Comparison of ENCODE assay signal across 8 cellular contexts in genomic region chr6:85675030-85675819, GRCh38. TPM values are rescaled to one million over a fixed set of nuclear protein-coding genes. Genes with fewer than 3 reads are reported as not detected.
DNase-seq lines count a peak whose midpoint lies in the region; ATAC-seq and TF ChIP-seq lines count a peak whose summit lies in the region.

No MANE protein-coding gene starts in this region.

- H3K36me3 Mint-ChIP-seq in nephron (ENCODE audit: low read depth), result peaks cover 46% of the 10 kb centered on the region

- H3K36me3 ChIP-seq in MM.1S (replicated peaks; ENCODE audit: insufficient read depth, low read length), result peaks cover 12% of the 10 kb centered on the region; the same call in 1 of the 2 replicates

- H3K9me3 Mint-ChIP-seq in nephron, result no peaks in the 10 kb centered on the region

- H3K4me1 Mint-ChIP-seq in nephron, result peaks cover 39% of the 10 kb centered on the region

- no peaks in the 10 kb centered on the region for H3K27me3 Mint-ChIP-seq in nephron (ENCODE audit: low read depth)

- H3K9ac ChIP-seq in MM.1S (ENCODE audit: low read length), result no peak overlapping the region

- no peaks in the 10 kb centered on the region for H3K9me2 ChIP-seq in MM.1S (replicated peaks; ENCODE audit: insufficient read depth, low read length)

- peak overlapping the region; percentile 94 to 100 (median 97) for H3K4me3 Mint-ChIP-seq in nephron

- peak overlapping the region; percentile 71; the same call in 1 of the 2 replicates for H3K4me2 ChIP-seq in MM.1S (ENCODE audit: low read depth, low read length)

- no peaks in the 10 kb centered on the region for H3K9me3 ChIP-seq in MM.1S (replicated peaks; ENCODE audit: insufficient read depth, low read length)

- peaks cover 20% of the 10 kb centered on the region for H3K4me1 ChIP-seq in MM.1S (ENCODE audit: low read length)

- H3K27ac Mint-ChIP-seq in nephron, result peak overlapping the region; percentile 22 to 94 (median 45)

- H3K27ac ChIP-seq in MM.1S (ENCODE audit: low read length), result peak overlapping the region; percentile 14; the same call in 1 of the 2 replicates

- ATAC-seq in HG02973 (IDR thresholded peaks at IDR 0.05; ENCODE audit: unreplicated experiment), result no peak
- no peak for ATAC-seq in GM18498 (IDR thresholded peaks at IDR 0.05; ENCODE audit: unreplicated experiment)

- H3K4me3 ChIP-seq in MM.1S (ENCODE audit: low read length) (peak overlapping the region; percentile 96; the same call in 1 of the 2 replicates), cardiac fibroblast (replicated peaks in 1 of 2; ENCODE audit: low read depth in 2 of 2, low read length in 2 of 2) (peak overlapping the region in 1 of 2 donors; percentile 89)

- H3F3A ChIP-seq in MM.1S (ENCODE audit: insufficient read depth, low read length), result peaks cover 90% of the 10 kb centered on the region

- H3K27me3 ChIP-seq in MM.1S (replicated peaks; ENCODE audit: insufficient read depth, low read length), result no peaks in the 10 kb centered on the region

- DNase-seq in Daoy (ENCODE audit: low read depth), result peak; percentile 64
- no peak for DNase-seq in MM.1S
- peak; percentile 49 to 82 for DNase-seq in cardiac fibroblast (ENCODE audit: low read depth in 2 of 2)
- DNase-seq in NCI-H1930 (lab: John Stamatoyannopoulos, UW), result no peak
- DNase-seq in COR-L47 (lab: John Stamatoyannopoulos, UW), result no peak

- peaks cover 20% of the 10 kb centered on the region for H4K20me1 ChIP-seq in MM.1S (ENCODE audit: insufficient read depth, low read length)

- no peak overlapping the region for H2AFZ ChIP-seq in MM.1S (ENCODE audit: low read length)

- TF ChIP-seq CTCF in MM.1S (IDR thresholded peaks at IDR 0.05; ENCODE audit: low read length) (no peak), cardiac fibroblast (IDR thresholded peaks at IDR 0.05; ENCODE audit: low read depth, low read length) (no peak), nephron (IDR thresholded peaks at IDR 0.05; ENCODE audit: unreplicated experiment in 3 of 3) (no peak)

- peaks cover 57% of the 10 kb centered on the region for H3K79me2 ChIP-seq in MM.1S (ENCODE audit: low read length)

RNA-seq across cellular contexts. Expression of gene SYNCRIP, which starts 32.5 kb away (rescaled TPM):
- total RNA-seq in Daoy (2014; rRNA removed; shearing (Covaris generic)), result 130 and 153 TPM in 2 replicates

Comparison
In these comparisons a context has a peak if more than half of its experiments do, and no peak if none do; other contexts are left out.
1. DNase-seq: peak in Daoy (single experiment) and cardiac fibroblast (2 of 2); none in MM.1S (single experiment), NCI-H1930 (0 of 2) and COR-L47 (single experiment).